1 cellular context compared by ENCODE assay signal in the genomic region with DNA sequence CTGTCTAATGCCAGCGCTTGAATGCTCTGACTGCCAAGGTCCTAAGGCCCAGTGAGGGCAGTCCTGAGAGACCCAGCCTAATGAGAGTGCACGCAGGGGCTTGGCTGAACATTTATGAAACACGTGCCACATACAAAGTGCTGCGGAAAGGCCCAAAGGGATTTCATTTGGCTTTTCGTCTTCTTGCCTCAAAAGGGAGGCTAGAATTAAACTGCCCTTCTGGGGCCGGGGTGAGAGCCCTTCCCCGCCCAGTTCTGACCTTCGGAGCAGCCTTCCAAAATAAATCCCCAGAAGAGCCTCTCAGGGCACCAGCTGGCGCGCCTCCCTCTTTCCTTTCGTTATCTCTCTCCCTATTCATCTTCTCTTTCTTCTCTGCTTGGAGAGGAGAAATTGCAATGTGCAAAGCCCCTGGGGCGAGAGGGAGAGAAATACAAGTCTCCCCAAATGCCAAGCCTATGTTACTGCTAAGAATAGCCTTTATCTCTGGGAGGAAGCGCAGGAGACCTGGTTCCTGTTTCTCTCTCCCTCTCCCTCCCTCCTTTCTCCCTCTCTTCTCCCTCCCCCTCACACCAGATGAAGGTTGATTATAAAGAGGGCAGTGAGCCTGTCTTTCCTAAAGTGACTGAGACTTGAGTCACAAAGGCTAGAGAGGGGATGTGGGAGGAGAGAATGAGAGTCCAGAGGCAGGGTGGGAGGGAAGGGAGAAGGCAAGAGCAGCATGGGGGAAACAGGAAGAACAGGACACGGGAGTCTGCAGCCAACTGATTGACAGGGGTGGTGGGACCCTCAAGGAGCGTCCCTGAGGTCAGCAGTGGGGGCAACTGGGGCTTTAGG.
TF ChIP-seq lines count a peak whose summit lies in the region.

No MANE protein-coding gene starts in this region.

TF ChIP-seq in SK-N-SH, 30 proteins besides CTCF, POLR2A, EP300 and RAD21 (continued from another document):
- TF ChIP-seq RCOR1 (IDR thresholded peaks at IDR 0.05; ENCODE audit: low read length) (0 out of 2 replicates have a peak, but pooled peaks have one; percentile 14), ELF1 (IDR thresholded peaks at IDR 0.05) (no peak), POLR2AphosphoS5 (IDR thresholded peaks at IDR 0.05; ENCODE audit: low read depth, low read length) (peak; percentile 40), GABPA (IDR thresholded peaks at IDR 0.05; ENCODE audit: low read depth) (peak; percentile 43), SIN3A (IDR thresholded peaks at IDR 0.05; ENCODE audit: borderline replicate concordance, low read depth, low read length) (peak; percentile 21; the same call in 1 of the 2 replicates), TAF1 (IDR thresholded peaks at IDR 0.05; ENCODE audit: borderline replicate concordance, low read depth, low read length) (no peak), NFIC (IDR thresholded peaks at IDR 0.05; ENCODE audit: borderline replicate concordance) (no peak; the same call in 1 of the 2 replicates)
- TF ChIP-seq, protein P1, sequence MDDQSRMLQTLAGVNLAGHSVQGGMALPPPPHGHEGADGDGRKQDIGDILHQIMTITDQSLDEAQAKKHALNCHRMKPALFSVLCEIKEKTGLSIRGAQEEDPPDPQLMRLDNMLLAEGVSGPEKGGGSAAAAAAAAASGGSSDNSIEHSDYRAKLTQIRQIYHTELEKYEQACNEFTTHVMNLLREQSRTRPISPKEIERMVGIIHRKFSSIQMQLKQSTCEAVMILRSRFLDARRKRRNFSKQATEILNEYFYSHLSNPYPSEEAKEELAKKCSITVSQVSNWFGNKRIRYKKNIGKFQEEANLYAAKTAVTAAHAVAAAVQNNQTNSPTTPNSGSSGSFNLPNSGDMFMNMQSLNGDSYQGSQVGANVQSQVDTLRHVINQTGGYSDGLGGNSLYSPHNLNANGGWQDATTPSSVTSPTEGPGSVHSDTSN (IDR thresholded peaks at IDR 0.05) = peak; percentile 40; the same call in 1 of the 2 replicates
- TF ChIP-seq, protein P2, sequence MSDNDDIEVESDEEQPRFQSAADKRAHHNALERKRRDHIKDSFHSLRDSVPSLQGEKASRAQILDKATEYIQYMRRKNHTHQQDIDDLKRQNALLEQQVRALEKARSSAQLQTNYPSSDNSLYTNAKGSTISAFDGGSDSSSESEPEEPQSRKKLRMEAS (IDR thresholded peaks at IDR 0.05; ENCODE audit: low read depth) = no peak
